In genomic region chr15:72784233-72784876, GRCh38 we compare ENCODE assay signal across 8 cellular contexts. TPM values are rescaled to one million over a fixed set of nuclear protein-coding genes. Genes with fewer than 3 reads are reported as not detected.
DNase-seq lines count a peak whose midpoint lies in the region; ATAC-seq and TF ChIP-seq lines count a peak whose summit lies in the region.

No MANE protein-coding gene starts in this region.

- peak overlapping the region; percentile 55 for H3K4me3 ChIP-seq in ectodermal cell (ENCODE audit: insufficient read depth, low read depth, low read length)
- peak overlapping the region; percentile 99 for H3K4me3 ChIP-seq in lung

- H3K4me1 ChIP-seq in ectodermal cell (ENCODE audit: control insufficient read depth, insufficient read depth, low read length): peaks cover 4% of the 10 kb centered on the region
- peaks cover 6 to 9% of the 10 kb centered on the region in 2 donors for H3K4me1 ChIP-seq in lung (ENCODE audit: control insufficient read depth in 2 of 2, insufficient read depth in 2 of 2, low read length in 2 of 2)

- H3K36me3 ChIP-seq in ectodermal cell (ENCODE audit: control insufficient read depth, insufficient read depth, low read length) (no peaks in the 10 kb centered on the region), lung (ENCODE audit: control insufficient read depth in 2 of 2, insufficient read depth in 2 of 2, low read length in 2 of 2) (peaks cover 0 to 2% of the 10 kb centered on the region in 2 donors)

- 35 to 36% methylated on average over 16 of the region's 16 CpGs for WGBS in ectodermal cell, 2 experiments
- WGBS in lung, 2 donors: 18 to 19% methylated on average over 16 of the region's 16 CpGs

- no peaks in the 10 kb centered on the region for H3K9me3 ChIP-seq in ectodermal cell (ENCODE audit: control insufficient read depth, low read length)
- H3K9me3 ChIP-seq in lung (ENCODE audit: control insufficient read depth in 2 of 2, insufficient read depth in 1 of 2, low read length in 1 of 2): no peaks in the 10 kb centered on the region

- ATAC-seq in HG02678 (IDR thresholded peaks at IDR 0.05; ENCODE audit: unreplicated experiment) (peak; percentile 3), lung (ENCODE audit: insufficient read depth, low FRiP score) (peak; percentile 35)

- DNase-seq in stimulated activated CD8-positive, alpha-beta memory T cell treated with anti-CD3 and anti-CD28 coated beads, Interleukin-15, amount 100 ng/mL, for 1 hour (ENCODE audit: low read depth): peak; percentile 7
- no peak for DNase-seq in stimulated activated CD8-positive, alpha-beta memory T cell treated with anti-CD3 and anti-CD28 coated beads, Interleukin-4, amount 100 ng/mL, for 48 hours
- DNase-seq in NCI-H1417 treated with DMSO at 0.1 percent for 48 hours (lab: John Stamatoyannopoulos, UW) (peak; percentile 73), SW 1271 (lab: John Stamatoyannopoulos, UW) (peak; percentile 60 to 90), lung (ENCODE audit: low spot score) (peak; percentile 65)

- H3K27ac ChIP-seq in ectodermal cell (ENCODE audit: insufficient read depth, low read depth, low read length, poor library complexity, severe bottlenecking): peak overlapping the region; percentile 82
- peak overlapping the region; percentile 85 to 100 for H3K27ac ChIP-seq in lung (ENCODE audit: low read depth in 1 of 2, low read length in 1 of 2)
- peak overlapping the region; percentile 97 for H3K27ac ChIP-seq in temporal lobe (ENCODE audit: low read depth, low read length)

- no peaks in the 10 kb centered on the region for H3K27me3 ChIP-seq in ectodermal cell (ENCODE audit: control insufficient read depth, insufficient read depth, low read length, poor library complexity, severe bottlenecking)
- H3K27me3 ChIP-seq in lung (ENCODE audit: control insufficient read depth, insufficient read depth): no peaks in the 10 kb centered on the region

- peak; percentile 11 for TF ChIP-seq CTCF in lung (IDR thresholded peaks at IDR 0.05; ENCODE audit: control extremely low read depth, extremely low read depth)

RNA-seq across cellular contexts. Expression of gene ADPGK, which starts 0.8 kb away (rescaled TPM):
- polyA plus RNA-seq in ectodermal cell (2013, experiment 1 of 4): 41.2 TPM
- polyA plus RNA-seq in ectodermal cell (2013, experiment 2 of 4): 40.1 TPM
- polyA plus RNA-seq in ectodermal cell (2013, experiment 3 of 4): 33.3 TPM
- 36.2 TPM for polyA plus RNA-seq in ectodermal cell (2013, experiment 4 of 4)
- total RNA-seq in lung: 100 to 1,000 TPM in 1 of 2 donors, 10 to 100 TPM in 1; 87.7 to 102 TPM
- polyA plus RNA-seq in lung: 10 to 100 TPM; 53.9 to 97.0 TPM
- total RNA-seq in temporal lobe: 23.8 TPM
